ENCODE assay signal across 10 cellular contexts in genomic region chr19:6272411-6272791, GRCh38. TPM values are rescaled to one million over a fixed set of nuclear protein-coding genes. Genes with fewer than 3 reads are reported as not detected.
DNase-seq lines count a peak whose midpoint lies in the region; ATAC-seq and TF ChIP-seq lines count a peak whose summit lies in the region.
"Had no signal": no experiment of that assay in that cellular context is flagged by ENCODE, and none has a peak within 500 bp of the region (broad histone marks: within the 10 kb centered on the region; RNA-seq: fewer than 3 reads in every experiment).

No MANE protein-coding gene starts in this region.

- H3K27ac ChIP-seq in BLaER1 = peak overlapping the region; percentile 30; the same call in 1 of the 2 replicates
- peak overlapping the region; percentile 93 for H3K27ac ChIP-seq in parathyroid adenoma

- ATAC-seq in HG03159 (IDR thresholded peaks at IDR 0.05; ENCODE audit: unreplicated experiment) (no peak), HG02588 (IDR thresholded peaks at IDR 0.05; ENCODE audit: unreplicated experiment) (no peak), HG03354 (IDR thresholded peaks at IDR 0.05; ENCODE audit: poor library complexity, severe bottlenecking, unreplicated experiment) (no peak)

- H3K79me2 ChIP-seq in parathyroid adenoma = peaks cover 63% of the 10 kb centered on the region

- no peaks in the 10 kb centered on the region for H3K9me3 ChIP-seq in BLaER1
- no peaks in the 10 kb centered on the region for H3K9me3 ChIP-seq in parathyroid adenoma (ENCODE audit: control insufficient read depth, low read length)

- H3K9ac ChIP-seq in BLaER1 (0 out of 2 replicates have a peak overlapping the region, but pooled peaks have one; percentile 15), parathyroid adenoma (no peak overlapping the region)

- no peak overlapping the region for H3K4me3 ChIP-seq in BLaER1
- peak overlapping the region; percentile 45 for H3K4me3 ChIP-seq in WI38 (ENCODE audit: low read depth, low read length)
- H3K4me3 ChIP-seq in fibroblast of villous mesenchyme (ENCODE audit: low read depth, low read length) = peak overlapping the region; percentile 28
- peak overlapping the region; percentile 39 for H3K4me3 ChIP-seq in parathyroid adenoma (ENCODE audit: low read depth, low read length)

- H2AFZ ChIP-seq in parathyroid adenoma = peak overlapping the region; percentile 66

- DNase-seq in fibroblast of villous mesenchyme (ENCODE audit: low read depth) (peak; percentile 67), DMS153 (lab: John Stamatoyannopoulos, UW) (no peak)
- DNase-seq: activated B cell treated with CpG ODN at 0.5 μM for 24 hours, DMS 273 treated with DMSO at 0.1 percent for 48 hours had no signal

- no peak for TF ChIP-seq CTCF in WI38 (IDR thresholded peaks at IDR 0.05; ENCODE audit: low read depth, low read length)
- TF ChIP-seq CTCF in fibroblast of villous mesenchyme (IDR thresholded peaks at IDR 0.05; ENCODE audit: insufficient read depth, low read depth, low read length) = no peak
- no peak for TF ChIP-seq CTCF in parathyroid adenoma (IDR thresholded peaks at IDR 0.05)

- H3K27me3 ChIP-seq in BLaER1 (no peaks in the 10 kb centered on the region), parathyroid adenoma (ENCODE audit: control insufficient read depth, insufficient read depth, low read length) (no peaks in the 10 kb centered on the region)

- H3K4me1 ChIP-seq in BLaER1 = peaks cover 63% of the 10 kb centered on the region
- peaks cover 76% of the 10 kb centered on the region for H3K4me1 ChIP-seq in parathyroid adenoma

- peak overlapping the region; percentile 5; the same call in 1 of the 2 replicates for H3K4me2 ChIP-seq in BLaER1
- peak overlapping the region; percentile 48 for H3K4me2 ChIP-seq in parathyroid adenoma (ENCODE audit: low read length)

- H3K36me3 ChIP-seq in BLaER1 (peaks cover 96% of the 10 kb centered on the region), parathyroid adenoma (ENCODE audit: control insufficient read depth, insufficient read depth, low read length) (no peaks in the 10 kb centered on the region)

- peaks cover 100% of the 10 kb centered on the region for H4K20me1 ChIP-seq in BLaER1

RNA-seq across cellular contexts. Expression of gene MLLT1, which starts 7.4 kb away (rescaled TPM):
- total RNA-seq in fibroblast of villous mesenchyme = 11.9 and 12.5 TPM in 2 replicates
